In genomic region chr3:44648564-44649229, GRCh38 we compare ENCODE assay signal across 8 cellular contexts. TPM values are rescaled to one million over a fixed set of nuclear protein-coding genes. Genes with fewer than 3 reads are reported as not detected.
A peak's percentile ranks its signal among the peaks of the same experiment; 100 is the strongest.
DNase-seq lines count a peak whose midpoint lies in the region; ATAC-seq, FAIRE-seq and TF ChIP-seq lines count a peak whose summit lies in the region.

Gene ZNF35 (plus strand): TSS chr3:44648732. CDS start chr3:44651068, 2,336 bp downstream.

- peaks cover 21% of the 10 kb centered on the region for H3K4me1 Mint-ChIP-seq in chondrocyte (ENCODE audit: low read depth)

- peak within 1 kb of the TSS; percentile 95 for H3K27ac Mint-ChIP-seq in chondrocyte (ENCODE audit: unreplicated experiment)

- ATAC-seq in HG02571 (IDR thresholded peaks at IDR 0.05; ENCODE audit: unreplicated experiment): peak; percentile 96

- no peaks in the 10 kb centered on the region for H3K27me3 Mint-ChIP-seq in chondrocyte (ENCODE audit: low read depth)

- H3K9me3 ChIP-seq in small intestine (ENCODE audit: control insufficient read depth, low read depth): no peaks in the 10 kb centered on the region

- 1 to 3% (median 1%) methylated on average over 37 of the region's 37 CpGs for WGBS in small intestine, 3 donors

- TF ChIP-seq CTCF in chondrocyte (IDR thresholded peaks at IDR 0.05): no peak

- peak within 1 kb of the TSS; percentile 88 for H3K4me3 Mint-ChIP-seq in chondrocyte (ENCODE audit: unreplicated experiment)

- H3K27me3 ChIP-seq in small intestine (ENCODE audit: control insufficient read depth in 2 of 2, insufficient read depth in 2 of 2, low read length in 2 of 2): no peaks in the 10 kb centered on the region

- H3K4me3 ChIP-seq in small intestine (ENCODE audit: low read depth in 1 of 2, low read length in 2 of 2): peak within 1 kb of the TSS; percentile 83 to 94

- H3K9me3 Mint-ChIP-seq in chondrocyte (ENCODE audit: low read depth): peaks cover under 1% of the 10 kb centered on the region

- H3K4me1 ChIP-seq in small intestine (ENCODE audit: control insufficient read depth in 2 of 2, insufficient read depth in 1 of 2, low read depth in 1 of 2, low read length in 1 of 2): no peaks in the 10 kb centered on the region

- H3K36me3 ChIP-seq in small intestine (ENCODE audit: control insufficient read depth in 2 of 2, insufficient read depth in 2 of 2, low read length in 2 of 2): peaks cover 8 to 12% of the 10 kb centered on the region in 2 donors

- H3K36me3 Mint-ChIP-seq in chondrocyte (ENCODE audit: low read depth): peaks cover 25% of the 10 kb centered on the region

- peak within 1 kb of the TSS in 1 of 2 donors; percentile 74 for H3K27ac ChIP-seq in small intestine (ENCODE audit: low read depth in 1 of 2, low read length in 1 of 2)

- peak; percentile 26 for DNase-seq in activated naive CD4-positive, alpha-beta T cell treated with Interleukin-2 at 50 U/mL for 16 hours
- DNase-seq in activated naive CD4-positive, alpha-beta T cell treated with anti-CD3 and anti-CD28 coated beads, Interleukin-2, amount 50 U/mL, for 16 hours: no peak
- DNase-seq in NCI-H1105 (lab: John Stamatoyannopoulos, UW): peak; percentile 58
- DNase-seq in SW480 (ENCODE audit: low spot score): peak; percentile 90
- peak; percentile 91 for DNase-seq in chondrocyte (ENCODE audit: low spot score)
- peak; percentile 94 for DNase-seq in islet precursor cell
- peak; percentile 81 for DNase-seq in small intestine

- no peak for FAIRE-seq in small intestine (lab: Jason Lieb, UNC)

RNA-seq across cellular contexts. Expression of gene ZNF35, which starts in this region (rescaled TPM):
- total RNA-seq in chondrocyte: 10.5 to 15.3 TPM (median 14.8 TPM) in 3 replicates
- polyA plus RNA-seq in small intestine: 1 to 10 TPM; 3.1 to 7.8 (median 4.0) TPM
